ENCODE assay signal across 11 cellular contexts in the genomic region with DNA sequence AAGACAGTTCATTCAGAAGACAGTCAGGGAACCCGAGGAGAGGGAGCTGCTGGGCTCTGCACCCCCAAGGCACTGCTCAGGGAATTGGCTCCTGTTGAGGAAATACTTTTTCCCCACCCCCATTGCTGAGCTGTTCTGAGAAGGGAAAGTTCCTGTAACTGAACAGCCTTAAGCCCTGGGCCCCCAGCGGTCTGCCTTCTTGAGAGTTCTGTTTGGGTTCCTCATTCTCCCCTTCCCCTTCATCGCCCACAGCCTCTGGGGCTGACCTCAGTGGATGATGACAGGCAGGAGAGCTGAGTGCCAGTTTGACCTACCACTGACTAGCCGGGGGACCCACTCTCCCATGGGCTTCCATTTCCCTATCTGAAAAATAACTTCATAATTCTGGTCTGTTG. TPM values are rescaled to one million over a fixed set of nuclear protein-coding genes. Genes with fewer than 3 reads are reported as not detected.
DNase-seq lines count a peak whose midpoint lies in the region; ATAC-seq, FAIRE-seq and TF ChIP-seq lines count a peak whose summit lies in the region.
"Had no signal": no experiment of that assay in that cellular context is flagged by ENCODE, and none has a peak within 500 bp of the region (broad histone marks: within the 10 kb centered on the region; RNA-seq: fewer than 3 reads in every experiment).

No MANE protein-coding gene starts in this region.

- TF ChIP-seq POLR2A in NB4 (IDR thresholded peaks at IDR 0.05; ENCODE audit: extremely low read depth, insufficient read length) (no peak), sigmoid colon (IDR thresholded peaks at IDR 0.05) (no peak), H54 (IDR thresholded peaks at IDR 0.05; ENCODE audit: low read depth, low read length) (no peak)

- 40 to 56% methylated on average over 4 of the region's 4 CpGs for WGBS in sigmoid colon, 2 donors

- ATAC-seq in GM19395 (IDR thresholded peaks at IDR 0.05; ENCODE audit: unreplicated experiment) = no peak

- FAIRE-seq in kidney (lab: Jason Lieb, UNC) = no peak
- no peak for FAIRE-seq in H54 (lab: Jason Lieb, UNC)

- no peak overlapping the region for H3K27ac ChIP-seq in sigmoid colon
- H3K27ac ChIP-seq in kidney (ENCODE audit: low read depth in 2 of 2, low read length in 2 of 2) = no peak overlapping the region

- H3K4me1 ChIP-seq in sigmoid colon (no peaks in the 10 kb centered on the region), kidney (ENCODE audit: control insufficient read depth in 1 of 2, insufficient read depth in 1 of 2, low read depth in 1 of 2, low read length in 2 of 2) (no peaks in the 10 kb centered on the region)

- DNase-seq in GM13976 (ENCODE audit: low spot score) = peak; percentile 57
- peak; percentile 92 for DNase-seq in NB4 (ENCODE audit: low read depth)
- peak; percentile 92 for DNase-seq in cardiac septum (ENCODE audit: low spot score)
- DNase-seq in sigmoid colon = peak; percentile 78
- no peak for DNase-seq in kidney
- DNase-seq in H54 (ENCODE audit: insufficient read length, low spot score) = no peak
- no peak for DNase-seq in MG63
- DNase-seq: activated T-cell treated with anti-CD3 and anti-CD28 coated beads, Interleukin-2, amount 50 U/mL, for 48 hours; NCI-H1694 had no signal

- no peak overlapping the region for H3K4me3 ChIP-seq in NB4 (ENCODE audit: low read depth, low read length)
- H3K4me3 ChIP-seq in sigmoid colon = no peak overlapping the region
- H3K4me3 ChIP-seq in kidney (ENCODE audit: low read length in 2 of 2) = no peak overlapping the region
- H3K4me3 ChIP-seq in MG63 = no peak overlapping the region

- H3K9me3 ChIP-seq in sigmoid colon (no peaks in the 10 kb centered on the region), kidney (ENCODE audit: control insufficient read depth in 1 of 2, low read length in 2 of 2) (no peaks in the 10 kb centered on the region), MG63 (no peaks in the 10 kb centered on the region)

- H3K36me3 ChIP-seq in sigmoid colon (no peaks in the 10 kb centered on the region), kidney (ENCODE audit: control insufficient read depth in 1 of 2, insufficient read depth in 2 of 2, low read length in 2 of 2) (no peaks in the 10 kb centered on the region), MG63 (no peaks in the 10 kb centered on the region)

- TF ChIP-seq EP300 in sigmoid colon (IDR thresholded peaks at IDR 0.05) = no peak

- peaks cover 0 to 38% (median 0%) of the 10 kb centered on the region in 3 donors for H3K27me3 ChIP-seq in sigmoid colon
- H3K27me3 ChIP-seq in MG63 = peaks cover 22% of the 10 kb centered on the region

- intact Hi-C loops in cardiac septum (cut with DNase I) (no loop called here), sigmoid colon (cut with DNase I) (no loop called here), kidney (cut with DNase I) (no loop called here)

- in situ Hi-C loops in GM13976 (cut with MboI; ENCODE audit: low sequenced_read_pairs, unreplicated experiment) = no loop called here

- no peak overlapping the region for H3K9ac ChIP-seq in kidney (ENCODE audit: low read length in 2 of 2)

- no peak for TF ChIP-seq CTCF in GM13976 (IDR thresholded peaks at IDR 0.05; ENCODE audit: borderline replicate concordance, control extremely low read depth, extremely low read depth, insufficient read depth, missing control alignments)
- no peak for TF ChIP-seq CTCF in NB4 (IDR thresholded peaks at IDR 0.05; ENCODE audit: low read depth, low read length)
- no peak for TF ChIP-seq CTCF in sigmoid colon (IDR thresholded peaks at IDR 0.05)
- TF ChIP-seq CTCF in kidney (IDR thresholded peaks at IDR 0.05; ENCODE audit: borderline replicate concordance, extremely low read depth, insufficient read depth) = no peak

RNA-seq across cellular contexts. Expression of gene HCK, which starts 10.7 kb away (rescaled TPM):
- total RNA-seq in cardiac septum = 5.5 TPM
- total RNA-seq in sigmoid colon = 10 to 100 TPM in 2 of 4 donors, 1 to 10 TPM in 2; 8.6 to 28.0 (median 10.7) TPM
- polyA plus RNA-seq in sigmoid colon = 10 to 100 TPM; 17.5 to 25.8 (median 20.6) TPM
- total RNA-seq in kidney = 24.0 TPM
- polyA plus RNA-seq in kidney (ENCODE audit: insufficient read depth, low read depth, low replicate concordance) = 3.9 TPM
- total RNA-seq in MG63 (2014; rRNA removed; shearing (Covaris generic); ENCODE audit: low replicate concordance) = not detected in 2 replicates
- total RNA-seq: dermis microvascular lymphatic vessel endothelial cell had no signal

RNA-seq across cellular contexts. Expression of gene TM9SF4, which starts 46.7 kb away (rescaled TPM):
- 31.6 TPM for total RNA-seq in cardiac septum
- 10 to 100 TPM; 15.3 to 24.0 (median 19.1) TPM for total RNA-seq in sigmoid colon
- polyA plus RNA-seq in sigmoid colon = 10 to 100 TPM in 1 of 3 donors, 1 to 10 TPM in 2; 6.6 to 38.3 (median 9.0) TPM
- 52.0 TPM for total RNA-seq in kidney
- polyA plus RNA-seq in kidney (ENCODE audit: insufficient read depth, low read depth, low replicate concordance) = 26.3 TPM
- total RNA-seq in MG63 (2014; rRNA removed; shearing (Covaris generic); ENCODE audit: low replicate concordance) = 4.3 and 7.4 TPM in 2 replicates

RNA-seq across cellular contexts. Expression of gene CCM2L, which starts 52.5 kb away (rescaled TPM):
- total RNA-seq in cardiac septum (7.0 TPM), sigmoid colon (1 to 10 TPM; 2.3 to 5.8 (median 4.0) TPM), kidney (13.8 TPM)
- polyA plus RNA-seq in sigmoid colon (1 to 10 TPM in 2 of 3 donors, under 1 TPM in 1; 0.46 to 2.5 (median 1.2) TPM), kidney (ENCODE audit: insufficient read depth, low read depth, low replicate concordance) (9.9 TPM)
- total RNA-seq in MG63 (2014; rRNA removed; shearing (Covaris generic); ENCODE audit: low replicate concordance) = not detected in 2 replicates

Comparison
In these comparisons a context has a peak if more than half of its experiments do, and no peak if none do; other contexts are left out.
1. DNase-seq: peak in GM13976 (single experiment), NB4 (single experiment), cardiac septum (single experiment) and sigmoid colon (single experiment); none in kidney (single experiment), H54 (single experiment) and MG63 (single experiment).